19 cellular contexts compared by ENCODE assay signal in genomic region chr16:64865037-64865696, GRCh38.
DNase-seq lines count a peak whose midpoint lies in the region; ATAC-seq and TF ChIP-seq lines count a peak whose summit lies in the region.
"Had no signal": no experiment of that assay in that cellular context is flagged by ENCODE, and none has a peak within 500 bp of the region (broad histone marks: within the 10 kb centered on the region; RNA-seq: fewer than 3 reads in every experiment).

No MANE protein-coding gene starts in this region.

- H3K79me2 ChIP-seq in ACC112 (ENCODE audit: control insufficient read depth, insufficient read depth, low read length, unreplicated experiment), result no peaks in the 10 kb centered on the region
- H3K79me2 ChIP-seq in SK-N-SH (ENCODE audit: insufficient read depth), result no peaks in the 10 kb centered on the region

- H3F3A ChIP-seq in SK-N-SH (replicated peaks; ENCODE audit: insufficient read depth), result peaks cover 34% of the 10 kb centered on the region

- H3K9me2 ChIP-seq in SK-N-SH, result no peaks in the 10 kb centered on the region

- no peak for TF ChIP-seq CTCF in SK-N-SH (IDR thresholded peaks at IDR 0.05)

- H4K20me1 ChIP-seq in SK-N-SH (ENCODE audit: insufficient read depth), result no peaks in the 10 kb centered on the region

- H3K27me3 ChIP-seq in ACC112 (ENCODE audit: insufficient read depth, low read length) (no peaks in the 10 kb centered on the region), SK-N-SH (ENCODE audit: insufficient read depth) (no peaks in the 10 kb centered on the region)
- H3K27me3 ChIP-seq: breast epithelium, left lung, neutrophil, thyroid gland had no signal

- peak; percentile 4 for DNase-seq in HS-27A (ENCODE audit: low read depth)
- no peak for DNase-seq in SK-N-SH
- DNase-seq in left kidney (ENCODE audit: low read depth, low spot score), result peak; percentile 59
- DNase-seq in stimulated activated naive CD4-positive, alpha-beta T cell (lab: John Stamatoyannopoulos, UW), result no peak
- DNase-seq in AG08395 (ENCODE audit: low spot score), result no peak
- no peak for DNase-seq in NCI-H1105 treated with DMSO at 0.1 percent for 48 hours (lab: John Stamatoyannopoulos, UW)
- DNase-seq: activated naive CD8-positive, alpha-beta T cell treated with anti-CD3 and anti-CD28 coated beads, Interleukin-2, amount 10 ng/mL, durations not matched to agents 7 days and 5 days; CD4-positive, alpha-beta memory T cell; DMS79 treated with DMSO at 0.1 percent for 48 hours; left lung; NCI-H1092; NCI-H774; thyroid gland had no signal

- no peaks in the 10 kb centered on the region for H3K36me3 ChIP-seq in ACC112 (ENCODE audit: insufficient read depth, low read length)
- no peaks in the 10 kb centered on the region for H3K36me3 ChIP-seq in SK-N-SH (replicated peaks in 1 of 2; ENCODE audit: control insufficient read depth in 1 of 2, insufficient read depth in 2 of 2, low read length in 1 of 2)
- H3K36me3 ChIP-seq: breast epithelium, left lung, neutrophil, thyroid gland had no signal

- H3K9ac ChIP-seq in SK-N-SH, result peak overlapping the region; percentile 66

- TF ChIP-seq RAD21 in SK-N-SH (IDR thresholded peaks at IDR 0.05; ENCODE audit: low read length), result no peak

- CTCF ChIA-PET in SK-N-SH (lab: Yijun Ruan, JAX), result no interaction called here

- TF ChIP-seq EP300 in SK-N-SH (IDR thresholded peaks at IDR 0.05; ENCODE audit: borderline replicate concordance in 1 of 2, low read depth in 1 of 2, low read length in 1 of 2), result peak in 1 of 2 experiments; percentile 0; a peak in 1 of 4 replicates

- H2AFZ ChIP-seq in ACC112 (ENCODE audit: low read length, unreplicated experiment), result peak overlapping the region; percentile 68
- peak overlapping the region; percentile 15; the same call in 1 of the 2 replicates for H2AFZ ChIP-seq in SK-N-SH (ENCODE audit: low read depth)

- H3K4me1 ChIP-seq in ACC112 (ENCODE audit: control insufficient read depth, insufficient read depth, low read length, unreplicated experiment) (peaks cover 23% of the 10 kb centered on the region), SK-N-SH (ENCODE audit: control insufficient read depth in 1 of 2, insufficient read depth in 2 of 2, low read depth in 1 of 2, low read length in 1 of 2) (peaks cover 5 to 24% of the 10 kb centered on the region in 2 experiments)
- H3K4me1 ChIP-seq: breast epithelium, left lung, thyroid gland had no signal

- H3K4me3 ChIP-seq in ACC112 (ENCODE audit: low read depth, low read length) (peak overlapping the region; percentile 41), SK-N-SH (ENCODE audit: low read depth in 2 of 2, low read length in 1 of 2) (peak overlapping the region in 1 of 2 experiments; percentile 6; a peak in 3 of 4 replicates)
- H3K4me3 ChIP-seq: breast epithelium, left lung, thyroid gland had no signal

- peak overlapping the region; percentile 87 for H3K27ac ChIP-seq in ACC112 (ENCODE audit: low read depth, low read length)
- peak overlapping the region; percentile 89 to 97 for H3K27ac ChIP-seq in SK-N-SH (ENCODE audit: low read depth in 2 of 2, low read length in 1 of 2)
- H3K27ac ChIP-seq: breast epithelium, left lung, neutrophil, thyroid gland had no signal

- WGBS in SK-N-SH (ENCODE audit: low lambda C conversion rate), result 63% methylated on average over 2 of the region's 2 CpGs

- H3K4me2 ChIP-seq in SK-N-SH, result peak overlapping the region; percentile 64

- H3K9me3 ChIP-seq in SK-N-SH, result no peaks in the 10 kb centered on the region
- H3K9me3 ChIP-seq: breast epithelium, left lung, neutrophil, thyroid gland had no signal

- ATAC-seq in GM19455 (IDR thresholded peaks at IDR 0.05; ENCODE audit: unreplicated experiment), result no peak
- ATAC-seq: activated T-helper 17 cell treated with anti-CD3 and anti-CD28 coated beads, Interleukin-2, amount 50 U/mL, for 72 hours; left lung; stimulated activated memory B cell treated with anti-CD40 and anti-IgM and Interleukin-4, amounts not matched to agents 10 μg/mL and 1 μg/mL and 100 μg/mL, for 72 hours had no signal

- POLR2A ChIA-PET in SK-N-SH (lab: Yijun Ruan, JAX), result no interaction called here

TF ChIP-seq in SK-N-SH, 30 proteins besides CTCF, POLR2A, EP300 and RAD21:
- TF ChIP-seq PBX3 (IDR thresholded peaks at IDR 0.05) (peak; percentile 67), RFX5 (IDR thresholded peaks at IDR 0.05; ENCODE audit: low read length) (no peak)

Comparison
In these comparisons a context has a peak if more than half of its experiments do, and no peak if none do; other contexts are left out.
1. DNase-seq: peak in HS-27A (single experiment) and left kidney (single experiment); none in SK-N-SH (single experiment), stimulated activated naive CD4-positive, alpha-beta T cell (0 of 6), AG08395 (single experiment) and NCI-H1105 treated with DMSO at 0.1 percent for 48 hours (single experiment).